Comparison of ENCODE assay signal across 9 cellular contexts in the genomic region with DNA sequence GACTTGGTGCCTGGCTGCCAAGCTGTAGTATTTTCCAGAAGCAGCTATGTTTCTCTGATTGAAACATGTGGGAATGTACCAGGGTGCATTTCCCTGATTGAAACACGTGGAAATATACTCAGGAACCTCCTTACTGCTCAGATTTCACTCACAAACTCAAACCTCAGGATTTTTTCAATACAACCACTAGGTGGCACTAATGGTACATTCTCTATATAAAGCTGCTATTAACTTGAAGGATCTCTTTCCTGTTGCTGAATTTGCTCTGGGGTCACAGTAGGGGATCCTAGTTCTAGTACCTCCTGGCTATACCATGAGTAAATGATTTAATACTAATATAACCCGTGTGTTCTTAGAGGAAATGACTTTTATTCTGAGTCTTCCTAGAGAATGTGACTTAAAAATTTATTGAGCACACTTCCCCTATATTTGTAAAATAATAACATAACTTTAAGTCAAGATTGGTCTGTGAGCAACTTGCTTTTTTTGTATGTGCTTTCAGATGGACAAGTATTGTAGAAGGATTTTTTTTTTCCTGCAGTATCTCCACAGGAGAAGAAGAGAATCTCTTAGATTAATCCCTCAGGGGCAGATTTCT.
DNase-seq lines count a peak whose midpoint lies in the region; ATAC-seq, FAIRE-seq and TF ChIP-seq lines count a peak whose summit lies in the region.
"Had no signal": no experiment of that assay in that cellular context is flagged by ENCODE, and none has a peak within 500 bp of the region (broad histone marks: within the 10 kb centered on the region; RNA-seq: fewer than 3 reads in every experiment).

No MANE protein-coding gene starts in this region.

- H3K27ac Mint-ChIP-seq in activated CD8-positive, alpha-beta T cell treated with anti-CD3 and anti-CD28 coated beads for 36 hours = no peak overlapping the region
- no peak overlapping the region for H3K27ac Mint-ChIP-seq in activated CD8-positive, alpha-beta T cell treated with anti-CD3 and anti-CD28 coated beads, Interleukin-2, amount 10 ng/mL, durations not matched to agents 7 days and 5 days
- H3K27ac Mint-ChIP-seq: stimulated activated naive CD8-positive, alpha-beta T cell treated with anti-CD3 and anti-CD28 coated beads, Interleukin-15, amount 100 ng/mL, for 72 hours had no signal

- ATAC-seq in activated CD8-positive, alpha-beta T cell treated with anti-CD3 and anti-CD28 coated beads for 36 hours = no peak
- no peak for ATAC-seq in activated CD8-positive, alpha-beta T cell treated with anti-CD3 and anti-CD28 coated beads, Interleukin-2, amount 10 ng/mL, durations not matched to agents 7 days and 5 days
- ATAC-seq in HG03159 (IDR thresholded peaks at IDR 0.05; ENCODE audit: unreplicated experiment) (peak; percentile 85), HG03139 (IDR thresholded peaks at IDR 0.05; ENCODE audit: unreplicated experiment) (no peak)
- ATAC-seq: stimulated activated naive CD8-positive, alpha-beta T cell treated with anti-CD3 and anti-CD28 coated beads, Interleukin-15, amount 100 ng/mL, for 72 hours had no signal

- H3K79me2 ChIP-seq in keratinocyte (ENCODE audit: control insufficient read depth, insufficient read depth, low read length) = no peaks in the 10 kb centered on the region

- CTCF ChIA-PET in activated CD8-positive, alpha-beta T cell treated with anti-CD3 and anti-CD28 coated beads for 36 hours (lab: Charles Lee) = interaction anchor here (0.6 to 1.2 kb wide), 4 partner anchors 15 to 100 kb away, joined by 3 to 5 read pairs (median 4); no protein-coding TSS in a partner anchor
- CTCF ChIA-PET in activated CD8-positive, alpha-beta T cell treated with anti-CD3 and anti-CD28 coated beads, Interleukin-2, amount 10 ng/mL, durations not matched to agents 7 days and 5 days (lab: Charles Lee) = interaction anchor here (0.6 to 1.2 kb wide), 2 partner anchors 19 to 373 kb away, joined by 3 read pairs; no protein-coding TSS in a partner anchor

- no peaks in the 10 kb centered on the region for H3K4me1 Mint-ChIP-seq in activated CD8-positive, alpha-beta T cell treated with anti-CD3 and anti-CD28 coated beads for 36 hours (ENCODE audit: low read depth)
- no peaks in the 10 kb centered on the region for H3K4me1 Mint-ChIP-seq in activated CD8-positive, alpha-beta T cell treated with anti-CD3 and anti-CD28 coated beads, Interleukin-2, amount 10 ng/mL, durations not matched to agents 7 days and 5 days (ENCODE audit: low read depth)
- H3K4me1 Mint-ChIP-seq: stimulated activated naive CD8-positive, alpha-beta T cell treated with anti-CD3 and anti-CD28 coated beads, Interleukin-15, amount 100 ng/mL, for 72 hours had no signal

- DNase-seq in activated CD8-positive, alpha-beta T cell treated with anti-CD3 and anti-CD28 coated beads for 36 hours = no peak
- no peak for DNase-seq in activated CD8-positive, alpha-beta T cell treated with anti-CD3 and anti-CD28 coated beads, Interleukin-2, amount 10 ng/mL, durations not matched to agents 7 days and 5 days
- DNase-seq in NCI-H2196 treated with DMSO at 0.1 percent for 48 hours (lab: John Stamatoyannopoulos, UW; ENCODE audit: unreplicated experiment) = peak; percentile 34
- peak; percentile 50 for DNase-seq in astrocyte of the spinal cord (ENCODE audit: low read depth, low spot score)
- peak; percentile 13 for DNase-seq in keratinocyte (ENCODE audit: low read depth, low spot score)
- DNase-seq in activated CD4-positive, alpha-beta T cell treated with anti-CD3 and anti-CD28 coated beads for 4 hours = no peak

- POLR2A ChIA-PET in activated CD8-positive, alpha-beta T cell treated with anti-CD3 and anti-CD28 coated beads for 36 hours (lab: Charles Lee) = interaction anchor here (0.8 kb wide), 1 partner anchor 40 kb away, joined by 3 read pairs; no protein-coding TSS in a partner anchor
- POLR2A ChIA-PET in activated CD8-positive, alpha-beta T cell treated with anti-CD3 and anti-CD28 coated beads, Interleukin-2, amount 10 ng/mL, durations not matched to agents 7 days and 5 days (lab: Charles Lee) = no interaction called here

- no peaks in the 10 kb centered on the region for H4K20me1 ChIP-seq in keratinocyte (ENCODE audit: control insufficient read depth, extremely low read depth, insufficient read depth, low read length)

- H3K4me3 ChIP-seq in astrocyte of the spinal cord (ENCODE audit: low read depth, low read length) (no peak overlapping the region), keratinocyte (ENCODE audit: control insufficient read depth in 2 of 3, extremely low read depth in 1 of 3, insufficient read depth in 2 of 3, low read depth in 1 of 3, low read length in 3 of 3) (no peak overlapping the region)

- no peak overlapping the region for H3K27ac ChIP-seq in keratinocyte (ENCODE audit: control insufficient read depth, insufficient read depth, low read length)

- intact Hi-C loops in activated CD8-positive, alpha-beta T cell treated with anti-CD3 and anti-CD28 coated beads for 36 hours (cut with micrococcal nuclease) = no loop called here

- no peak overlapping the region for H2AFZ ChIP-seq in keratinocyte (ENCODE audit: control insufficient read depth, low read length)

- no peaks in the 10 kb centered on the region for H3K9me3 ChIP-seq in keratinocyte (ENCODE audit: control insufficient read depth, low read depth, low read length)

- H3K4me2 ChIP-seq in keratinocyte (ENCODE audit: control insufficient read depth, extremely low read depth, insufficient read depth, low read depth, low read length) = no peak overlapping the region

- H3K9ac ChIP-seq in keratinocyte (ENCODE audit: control insufficient read depth, extremely low read depth, insufficient read depth, low read length) = no peak overlapping the region

- H3K36me3 Mint-ChIP-seq in activated CD8-positive, alpha-beta T cell treated with anti-CD3 and anti-CD28 coated beads for 36 hours (ENCODE audit: low read depth) = no peaks in the 10 kb centered on the region
- no peaks in the 10 kb centered on the region for H3K36me3 Mint-ChIP-seq in activated CD8-positive, alpha-beta T cell treated with anti-CD3 and anti-CD28 coated beads, Interleukin-2, amount 10 ng/mL, durations not matched to agents 7 days and 5 days (ENCODE audit: low read depth)

- no peaks in the 10 kb centered on the region for H3K9me1 ChIP-seq in keratinocyte (ENCODE audit: control insufficient read depth, extremely low read depth, insufficient read depth, low read length)

- no peaks in the 10 kb centered on the region for H3K4me1 ChIP-seq in keratinocyte (ENCODE audit: control insufficient read depth, extremely low read depth, insufficient read depth, low read length)

- peaks cover 14% of the 10 kb centered on the region for H3K9me3 Mint-ChIP-seq in activated CD8-positive, alpha-beta T cell treated with anti-CD3 and anti-CD28 coated beads for 36 hours
- no peaks in the 10 kb centered on the region for H3K9me3 Mint-ChIP-seq in activated CD8-positive, alpha-beta T cell treated with anti-CD3 and anti-CD28 coated beads, Interleukin-2, amount 10 ng/mL, durations not matched to agents 7 days and 5 days (ENCODE audit: insufficient read depth)

- TF ChIP-seq CTCF in activated CD8-positive, alpha-beta T cell treated with anti-CD3 and anti-CD28 coated beads for 36 hours (IDR thresholded peaks at IDR 0.05) = peak; percentile 56
- TF ChIP-seq CTCF in astrocyte of the spinal cord (IDR thresholded peaks at IDR 0.05; ENCODE audit: low read depth, low read length) (peak; percentile 51), keratinocyte (optimal IDR thresholded peaks at IDR 0.05 in 1 of 3, IDR thresholded peaks at IDR 0.05 in 1 of 3, conservative IDR thresholded peaks at IDR 0.05 in 1 of 3; ENCODE audit: extremely low read depth in 1 of 3, insufficient read depth in 2 of 3, low read length in 3 of 3) (peak in 2 of 3 experiments; percentile 52 to 56)

- dilution Hi-C loops in keratinocyte (cut with MboI; ENCODE audit: extremely low pct_ligation_motif_present, low sequenced_read_pairs) = no loop called here

- H3K4me3 Mint-ChIP-seq in activated CD8-positive, alpha-beta T cell treated with anti-CD3 and anti-CD28 coated beads for 36 hours = no peak overlapping the region
- H3K4me3 Mint-ChIP-seq in activated CD8-positive, alpha-beta T cell treated with anti-CD3 and anti-CD28 coated beads, Interleukin-2, amount 10 ng/mL, durations not matched to agents 7 days and 5 days = no peak overlapping the region
- H3K4me3 Mint-ChIP-seq: stimulated activated naive CD8-positive, alpha-beta T cell treated with anti-CD3 and anti-CD28 coated beads, Interleukin-15, amount 100 ng/mL, for 72 hours had no signal

- FAIRE-seq in keratinocyte (lab: Jason Lieb, UNC) = peak; percentile 71

- no peaks in the 10 kb centered on the region for H3K27me3 Mint-ChIP-seq in activated CD8-positive, alpha-beta T cell treated with anti-CD3 and anti-CD28 coated beads for 36 hours
- H3K27me3 Mint-ChIP-seq in activated CD8-positive, alpha-beta T cell treated with anti-CD3 and anti-CD28 coated beads, Interleukin-2, amount 10 ng/mL, durations not matched to agents 7 days and 5 days (ENCODE audit: low read depth) = no peaks in the 10 kb centered on the region
- H3K27me3 Mint-ChIP-seq: stimulated activated naive CD8-positive, alpha-beta T cell treated with anti-CD3 and anti-CD28 coated beads, Interleukin-15, amount 100 ng/mL, for 72 hours had no signal

- in situ Hi-C loops in astrocyte of the spinal cord (cut with HindIII; ENCODE audit: low sequenced_read_pairs) = no loop called here

- no peaks in the 10 kb centered on the region for H3K27me3 ChIP-seq in keratinocyte (ENCODE audit: control insufficient read depth, extremely low read depth, insufficient read depth, low read length)

- no peaks in the 10 kb centered on the region for H3K36me3 ChIP-seq in keratinocyte (ENCODE audit: control insufficient read depth in 2 of 2, extremely low read depth in 1 of 2, insufficient read depth in 2 of 2, low read length in 2 of 2)

Comparison
In these comparisons a context has a peak if more than half of its experiments do, and no peak if none do; other contexts are left out.
1. DNase-seq: peak in NCI-H2196 treated with DMSO at 0.1 percent for 48 hours (single experiment), astrocyte of the spinal cord (single experiment) and keratinocyte (single experiment); none in activated CD8-positive, alpha-beta T cell treated with anti-CD3 and anti-CD28 coated beads for 36 hours (single experiment), activated CD8-positive, alpha-beta T cell treated with anti-CD3 and anti-CD28 coated beads, Interleukin-2, amount 10 ng/mL, durations not matched to agents 7 days and 5 days (single experiment) and activated CD4-positive, alpha-beta T cell treated with anti-CD3 and anti-CD28 coated beads for 4 hours (0 of 2).
2. Peak in every context shown above with its lines, with median percentiles within 50 percentile points of each other: CTCF ChIP-seq.